Comparison of ENCODE assay signal across 8 cellular contexts in the genomic region with DNA sequence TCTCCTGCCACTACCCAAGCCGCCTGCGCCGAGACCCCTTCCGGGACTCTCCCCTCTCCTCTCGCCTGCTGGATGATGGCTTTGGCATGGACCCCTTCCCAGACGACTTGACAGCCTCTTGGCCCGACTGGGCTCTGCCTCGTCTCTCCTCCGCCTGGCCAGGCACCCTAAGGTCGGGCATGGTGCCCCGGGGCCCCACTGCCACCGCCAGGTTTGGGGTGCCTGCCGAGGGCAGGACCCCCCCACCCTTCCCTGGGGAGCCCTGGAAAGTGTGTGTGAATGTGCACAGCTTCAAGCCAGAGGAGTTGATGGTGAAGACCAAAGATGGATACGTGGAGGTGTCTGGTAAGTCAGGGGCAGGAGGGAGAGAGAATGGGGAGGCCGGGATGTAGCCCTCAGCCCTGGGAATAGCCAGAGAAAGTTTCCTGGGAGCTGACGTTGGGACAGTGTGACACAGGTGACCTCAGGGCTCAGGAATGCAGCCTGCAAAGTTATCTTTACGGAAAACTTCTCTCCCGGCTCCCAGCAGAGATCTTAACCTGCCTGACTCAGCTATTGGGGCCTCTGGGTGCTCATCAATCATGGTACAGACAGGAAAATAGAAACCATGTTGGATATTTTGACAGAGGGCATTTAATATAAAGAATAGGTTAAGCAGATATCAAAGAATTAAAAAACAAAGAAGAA. TPM values are rescaled to one million over a fixed set of nuclear protein-coding genes. Genes with fewer than 3 reads are reported as not detected.
DNase-seq lines count a peak whose midpoint lies in the region; ATAC-seq and TF ChIP-seq lines count a peak whose summit lies in the region.

No MANE protein-coding gene starts in this region.

- H4K5ac ChIP-seq in mesendoderm (ENCODE audit: low read length), result peak overlapping the region; percentile 6

- peaks cover 19% of the 10 kb centered on the region for H3K4me1 ChIP-seq in mesendoderm (ENCODE audit: control insufficient read depth, low read depth, low read length)

- peak overlapping the region; percentile 12 for H2AK5ac ChIP-seq in mesendoderm (ENCODE audit: low read length)

- peak overlapping the region; percentile 89 for H3K56ac ChIP-seq in mesendoderm (ENCODE audit: low read length)

- H2BK120ac ChIP-seq in mesendoderm (ENCODE audit: low read depth, low read length), result peak overlapping the region; percentile 52

- H3K4ac ChIP-seq in mesendoderm (ENCODE audit: low read depth, low read length), result peak overlapping the region; percentile 45

- peak overlapping the region; percentile 91 for H3K18ac ChIP-seq in mesendoderm (ENCODE audit: low read length)

- H3K79me2 ChIP-seq in mesendoderm (ENCODE audit: control insufficient read depth, insufficient read depth, low read length), result peaks cover 11% of the 10 kb centered on the region

- no peak overlapping the region for H4K8ac ChIP-seq in mesendoderm (ENCODE audit: low read depth, low read length)

- H3K4me3 ChIP-seq in mesendoderm (ENCODE audit: low read length), result no peak overlapping the region

- no peaks in the 10 kb centered on the region for H3K9me3 Mint-ChIP-seq in endothelial cell (ENCODE audit: unreplicated experiment)
- H3K9me3 Mint-ChIP-seq in activated T-helper 2 cell treated with anti-CD3 and anti-CD28 coated beads, Interferon-gamma antibody, Interleukin-2, Interleukin-4, amounts not matched to agents 10 μg/mL and 5 μg/mL and 100 μg/mL, durations not matched to agents 14 hours and 24 hours and 36 hours, result no peaks in the 10 kb centered on the region

- no peaks in the 10 kb centered on the region for H3K36me3 ChIP-seq in mesendoderm (ENCODE audit: control insufficient read depth, insufficient read depth, low read length)

- peaks cover 8% of the 10 kb centered on the region for H3K27me3 Mint-ChIP-seq in endothelial cell (ENCODE audit: unreplicated experiment)
- peaks cover 3% of the 10 kb centered on the region for H3K27me3 Mint-ChIP-seq in activated T-helper 2 cell treated with anti-CD3 and anti-CD28 coated beads, Interferon-gamma antibody, Interleukin-2, Interleukin-4, amounts not matched to agents 10 μg/mL and 5 μg/mL and 100 μg/mL, durations not matched to agents 14 hours and 24 hours and 36 hours (ENCODE audit: low read depth)

- peaks cover 11% of the 10 kb centered on the region for H3K4me1 Mint-ChIP-seq in endothelial cell (ENCODE audit: unreplicated experiment)
- no peaks in the 10 kb centered on the region for H3K4me1 Mint-ChIP-seq in activated T-helper 2 cell treated with anti-CD3 and anti-CD28 coated beads, Interferon-gamma antibody, Interleukin-2, Interleukin-4, amounts not matched to agents 10 μg/mL and 5 μg/mL and 100 μg/mL, durations not matched to agents 14 hours and 24 hours and 36 hours (ENCODE audit: low read depth)

- peak overlapping the region; percentile 56 for H3K4me2 ChIP-seq in mesendoderm (ENCODE audit: low read length)

- no peaks in the 10 kb centered on the region for H3K36me3 Mint-ChIP-seq in endothelial cell (ENCODE audit: low read depth, unreplicated experiment)
- H3K36me3 Mint-ChIP-seq in activated T-helper 2 cell treated with anti-CD3 and anti-CD28 coated beads, Interferon-gamma antibody, Interleukin-2, Interleukin-4, amounts not matched to agents 10 μg/mL and 5 μg/mL and 100 μg/mL, durations not matched to agents 14 hours and 24 hours and 36 hours (ENCODE audit: low read depth), result no peaks in the 10 kb centered on the region

- H2BK15ac ChIP-seq in mesendoderm (replicated peaks; ENCODE audit: low read depth), result no peak overlapping the region

- WGBS in mesendoderm (ENCODE audit: extremely low coverage, insufficient coverage, low lambda C conversion rate), result no CpG with 5 or more reads among the region's 18 CpGs

- H3K9ac ChIP-seq in mesendoderm (ENCODE audit: low read length), result peak overlapping the region; percentile 74

- H3K27me3 ChIP-seq in mesendoderm (ENCODE audit: insufficient read depth, low read length, poor library complexity), result no peaks in the 10 kb centered on the region

- ATAC-seq in Right ventricle myocardium inferior, result no peak

- peak overlapping the region; percentile 47 for H2BK5ac ChIP-seq in mesendoderm (ENCODE audit: low read length)

- H3K79me1 ChIP-seq in mesendoderm (ENCODE audit: low read length), result peaks cover 7% of the 10 kb centered on the region

- DNase-seq in Right ventricle myocardium inferior (ENCODE audit: missing footprints) (peak; percentile 73), cardiac septum (ENCODE audit: low spot score) (no peak), endothelial cell (ENCODE audit: low spot score) (peak; percentile 19), mesendoderm (peak; percentile 96), T-helper 2 cell (no peak), DMS153 treated with DMSO at 0.1 percent for 48 hours (lab: John Stamatoyannopoulos, UW; ENCODE audit: unreplicated experiment) (no peak)
- DNase-seq in activated T-helper 2 cell treated with anti-CD3 and anti-CD28 coated beads, Interferon-gamma antibody, Interleukin-2, Interleukin-4, amounts not matched to agents 10 μg/mL and 5 μg/mL and 100 μg/mL, durations not matched to agents 14 hours and 24 hours and 36 hours (ENCODE audit: low spot score), result no peak
- no peak for DNase-seq in activated naive CD4-positive, alpha-beta T cell (lab: John Stamatoyannopoulos, UW)

- no peak for TF ChIP-seq CTCF in endothelial cell (IDR thresholded peaks at IDR 0.05; ENCODE audit: unreplicated experiment)

- peak overlapping the region; percentile 59 for H3K23ac ChIP-seq in mesendoderm (ENCODE audit: low read length)

- H3K27ac ChIP-seq in mesendoderm (ENCODE audit: low read depth, low read length), result peak overlapping the region; percentile 92

- H3K4me3 Mint-ChIP-seq in endothelial cell (ENCODE audit: unreplicated experiment), result no peak overlapping the region
- no peak overlapping the region for H3K4me3 Mint-ChIP-seq in activated T-helper 2 cell treated with anti-CD3 and anti-CD28 coated beads, Interferon-gamma antibody, Interleukin-2, Interleukin-4, amounts not matched to agents 10 μg/mL and 5 μg/mL and 100 μg/mL, durations not matched to agents 14 hours and 24 hours and 36 hours (ENCODE audit: low read depth)

- intact Hi-C loops in Right ventricle myocardium inferior (cut with DNase I) (loop anchor here (2.0 to 5.0 kb wide), 4 partner anchors 29 to 227 kb away; no protein-coding TSS in a partner anchor), cardiac septum (cut with DNase I) (loop anchor here (2.0 kb wide), 1 partner anchor 67 kb away; no protein-coding TSS in a partner anchor)
- intact Hi-C loops in activated T-helper 2 cell treated with anti-CD3 and anti-CD28 coated beads, Interferon-gamma antibody, Interleukin-2, Interleukin-4, amounts not matched to agents 10 μg/mL and 5 μg/mL and 100 μg/mL, durations not matched to agents 14 hours and 24 hours and 36 hours (cut with micrococcal nuclease), result no loop called here

- no peak overlapping the region for H3K27ac Mint-ChIP-seq in endothelial cell (ENCODE audit: unreplicated experiment)
- H3K27ac Mint-ChIP-seq in activated T-helper 2 cell treated with anti-CD3 and anti-CD28 coated beads, Interferon-gamma antibody, Interleukin-2, Interleukin-4, amounts not matched to agents 10 μg/mL and 5 μg/mL and 100 μg/mL, durations not matched to agents 14 hours and 24 hours and 36 hours, result no peak overlapping the region

RNA-seq across cellular contexts. Expression of gene HSPB8, which starts 0.7 kb away (rescaled TPM):
- total RNA-seq in Right ventricle myocardium inferior, result 572 TPM
- 529 TPM for total RNA-seq in cardiac septum
- 2.7 TPM for total RNA-seq in endothelial cell (ENCODE audit: unreplicated experiment)
- 13.5 TPM for polyA plus RNA-seq in mesendoderm (2013, experiment 1 of 2)
- 14.3 TPM for polyA plus RNA-seq in mesendoderm (2013, experiment 2 of 2)
- not detected in 2 replicates for total RNA-seq in activated T-helper 2 cell treated with anti-CD3 and anti-CD28 coated beads, Interferon-gamma antibody, Interleukin-2, Interleukin-4, amounts not matched to agents 10 μg/mL and 5 μg/mL and 100 μg/mL, durations not matched to agents 14 hours and 24 hours and 36 hours

Comparison
In these comparisons a context has a peak if more than half of its experiments do, and no peak if none do; other contexts are left out.
1. DNase-seq: peak in Right ventricle myocardium inferior (single experiment), endothelial cell (single experiment) and mesendoderm (single experiment); none in cardiac septum (single experiment), T-helper 2 cell (0 of 5), activated T-helper 2 cell treated with anti-CD3 and anti-CD28 coated beads, Interferon-gamma antibody, Interleukin-2, Interleukin-4, amounts not matched to agents 10 μg/mL and 5 μg/mL and 100 μg/mL, durations not matched to agents 14 hours and 24 hours and 36 hours (single experiment), activated naive CD4-positive, alpha-beta T cell (0 of 4) and DMS153 treated with DMSO at 0.1 percent for 48 hours (single experiment).
2. RNA of gene HSPB8, which starts 0.7 kb away (total RNA-seq): 572 TPM in Right ventricle myocardium inferior (single experiment) and 529 TPM in cardiac septum (single experiment); 2.7 TPM in endothelial cell (single experiment) and not detected in activated T-helper 2 cell treated with anti-CD3 and anti-CD28 coated beads, Interferon-gamma antibody, Interleukin-2, Interleukin-4, amounts not matched to agents 10 μg/mL and 5 μg/mL and 100 μg/mL, durations not matched to agents 14 hours and 24 hours and 36 hours; every median in the first group is over 100 times any median in the second.